In genomic region chr19:47280183-47280797, GRCh38 we compare ENCODE assay signal across 8 cellular contexts. TPM values are rescaled to one million over a fixed set of nuclear protein-coding genes. Genes with fewer than 3 reads are reported as not detected.
DNase-seq lines count a peak whose midpoint lies in the region; ATAC-seq, FAIRE-seq and TF ChIP-seq lines count a peak whose summit lies in the region.

No MANE protein-coding gene starts in this region.

- intact Hi-C loops in CD14-positive monocyte (cut with micrococcal nuclease): loop anchor here (5.0 to 10.0 kb wide), 2 partner anchors 145 to 417 kb away; no protein-coding TSS in a partner anchor

- H3K27me3 Mint-ChIP-seq in CD14-positive monocyte (ENCODE audit: low read depth in 3 of 3) (peaks cover 2 to 8% (median 6%) of the 10 kb centered on the region in 3 donors), glutamatergic neuron (ENCODE audit: unreplicated experiment) (peaks cover 16% of the 10 kb centered on the region)

- no peak for ATAC-seq in HG02678 (IDR thresholded peaks at IDR 0.05; ENCODE audit: unreplicated experiment)

- no peak for DNase-seq in CD14-positive monocyte (ENCODE audit: low spot score)
- DNase-seq in KBM-7: peak; percentile 57
- peak; percentile 49 for DNase-seq in activated CD8-positive, alpha-beta memory T cell treated with anti-CD3 and anti-CD28 coated beads, Interleukin-2, amount 50 U/mL, for 4 hours
- DNase-seq in glutamatergic neuron: peak; percentile 66
- DNase-seq in stimulated activated CD8-positive, alpha-beta memory T cell treated with anti-CD3 and anti-CD28 coated beads, Interleukin-7, amount 100 ng/mL, for 24 hours (ENCODE audit: low read depth): peak; percentile 42
- no peak for DNase-seq in RCC 7860 (ENCODE audit: low spot score)
- DNase-seq in NCI-H1105 treated with DMSO at 0.1 percent for 48 hours (lab: John Stamatoyannopoulos, UW): no peak

- H3K27ac Mint-ChIP-seq in CD14-positive monocyte: peak overlapping the region in 1 of 7 donors; percentile 36
- no peak overlapping the region for H3K27ac Mint-ChIP-seq in glutamatergic neuron (ENCODE audit: unreplicated experiment)

- H3K9me3 Mint-ChIP-seq in CD14-positive monocyte: no peaks in the 10 kb centered on the region
- H3K9me3 Mint-ChIP-seq in glutamatergic neuron (ENCODE audit: unreplicated experiment): peaks cover 9% of the 10 kb centered on the region

- in situ Hi-C loops in KBM-7 (cut with MboI; ENCODE audit: low pct_unique_long_range_greater_than_20kb, low sequenced_read_pairs): no loop called here

- H3K4me1 Mint-ChIP-seq in CD14-positive monocyte: peaks cover 17% of the 10 kb centered on the region
- H3K4me1 Mint-ChIP-seq in glutamatergic neuron (ENCODE audit: low read depth, unreplicated experiment): peaks cover 14% of the 10 kb centered on the region

- no peak overlapping the region for H3K4me3 Mint-ChIP-seq in CD14-positive monocyte
- H3K4me3 Mint-ChIP-seq in glutamatergic neuron (ENCODE audit: unreplicated experiment): no peak overlapping the region

- no peak for FAIRE-seq in RCC 7860 (lab: Jason Lieb, UNC)

- H3K36me3 Mint-ChIP-seq in CD14-positive monocyte: peaks cover 10 to 25% of the 10 kb centered on the region in 2 donors
- no peaks in the 10 kb centered on the region for H3K36me3 Mint-ChIP-seq in glutamatergic neuron (ENCODE audit: unreplicated experiment)

- TF ChIP-seq CTCF in CD14-positive monocyte (IDR thresholded peaks at IDR 0.05) (peak; percentile 61), glutamatergic neuron (IDR thresholded peaks at IDR 0.05; ENCODE audit: partially characterized antibody, unreplicated experiment) (no peak)

RNA-seq across cellular contexts. Expression of gene INAFM1, which starts 5.6 kb away (rescaled TPM):
- 1 to 10 TPM; 6.5 to 7.3 TPM for polyA plus RNA-seq in CD14-positive monocyte
- 65.0 TPM for total RNA-seq in glutamatergic neuron (ENCODE audit: unreplicated experiment)

RNA-seq across cellular contexts. Expression of gene CCDC9, which starts 24.0 kb away (rescaled TPM):
- polyA plus RNA-seq in CD14-positive monocyte: 1 to 10 TPM; 6.3 to 7.6 TPM
- 16.8 TPM for total RNA-seq in glutamatergic neuron (ENCODE audit: unreplicated experiment)

RNA-seq across cellular contexts. Expression of gene C5AR1, which starts 29.4 kb away (rescaled TPM):
- 100 to 1,000 TPM; 143 to 320 TPM for polyA plus RNA-seq in CD14-positive monocyte
- 1.4 TPM for total RNA-seq in glutamatergic neuron (ENCODE audit: unreplicated experiment)

RNA-seq across cellular contexts. Expression of gene BBC3, which starts 49.3 kb away (rescaled TPM):
- polyA plus RNA-seq in CD14-positive monocyte: 1 to 10 TPM; 2.5 to 4.8 TPM
- total RNA-seq in glutamatergic neuron (ENCODE audit: unreplicated experiment): 37.0 TPM

RNA-seq across cellular contexts. Expression of gene C5AR2, which starts 51.7 kb away (rescaled TPM):
- 1 to 10 TPM; 2.4 to 4.3 TPM for polyA plus RNA-seq in CD14-positive monocyte
- not detected for total RNA-seq in glutamatergic neuron (ENCODE audit: unreplicated experiment)

Comparison
In these comparisons a context has a peak if more than half of its experiments do, and no peak if none do; other contexts are left out.
1. DNase-seq: peak in KBM-7 (single experiment), activated CD8-positive, alpha-beta memory T cell treated with anti-CD3 and anti-CD28 coated beads, Interleukin-2, amount 50 U/mL, for 4 hours (single experiment), glutamatergic neuron (single experiment) and stimulated activated CD8-positive, alpha-beta memory T cell treated with anti-CD3 and anti-CD28 coated beads, Interleukin-7, amount 100 ng/mL, for 24 hours (single experiment); none in CD14-positive monocyte (single experiment), RCC 7860 (single experiment) and NCI-H1105 treated with DMSO at 0.1 percent for 48 hours (single experiment).